ENCODE assay signal across 1 cellular context in the genomic region with DNA sequence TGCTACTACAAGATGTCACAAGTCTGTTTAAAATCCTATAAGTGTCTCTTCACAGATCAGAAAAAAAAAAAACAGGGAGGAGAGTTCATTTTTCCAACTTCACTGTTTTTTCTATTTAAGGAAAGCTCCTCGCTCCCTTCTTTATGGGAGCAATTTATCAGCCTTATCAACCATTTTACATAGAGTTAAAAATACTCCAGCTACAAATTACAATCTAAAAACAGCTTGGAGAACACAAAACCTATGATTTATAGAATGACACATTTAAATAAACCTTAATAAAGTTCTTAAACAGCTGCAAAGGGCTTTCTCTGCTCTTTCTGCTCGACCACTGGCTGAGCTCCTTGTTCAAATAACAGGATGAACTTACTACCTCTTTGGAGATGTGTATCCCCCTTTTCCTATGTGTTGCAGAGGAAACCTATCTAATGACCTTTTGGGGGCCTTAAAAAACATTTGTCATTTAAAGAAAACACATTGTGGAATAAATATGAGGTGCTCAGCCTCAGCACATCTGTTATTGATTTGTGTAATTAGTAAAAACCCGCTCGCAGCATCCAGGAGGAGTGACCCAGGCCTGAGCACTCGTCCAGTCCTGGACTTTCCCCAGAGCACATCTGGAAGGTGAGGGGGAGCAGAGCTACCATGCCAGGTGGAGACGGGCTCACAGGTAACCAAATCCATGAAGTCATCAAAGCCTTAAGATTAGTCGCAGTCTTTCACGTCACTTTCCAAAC.
TF ChIP-seq lines count a peak whose summit lies in the region.

No MANE protein-coding gene starts in this region.

TF ChIP-seq in IMR-90, 13 proteins besides CTCF, POLR2A, EP300 and RAD21:
- TF ChIP-seq, protein P1, sequence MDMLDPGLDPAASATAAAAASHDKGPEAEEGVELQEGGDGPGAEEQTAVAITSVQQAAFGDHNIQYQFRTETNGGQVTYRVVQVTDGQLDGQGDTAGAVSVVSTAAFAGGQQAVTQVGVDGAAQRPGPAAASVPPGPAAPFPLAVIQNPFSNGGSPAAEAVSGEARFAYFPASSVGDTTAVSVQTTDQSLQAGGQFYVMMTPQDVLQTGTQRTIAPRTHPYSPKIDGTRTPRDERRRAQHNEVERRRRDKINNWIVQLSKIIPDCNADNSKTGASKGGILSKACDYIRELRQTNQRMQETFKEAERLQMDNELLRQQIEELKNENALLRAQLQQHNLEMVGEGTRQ (IDR thresholded peaks at IDR 0.05; ENCODE audit: low read depth, low read length) = no peak
- TF ChIP-seq SMC3 (IDR thresholded peaks at IDR 0.05; ENCODE audit: low read depth, low read length) = no peak
- TF ChIP-seq MXI1 (IDR thresholded peaks at IDR 0.05; ENCODE audit: borderline replicate concordance, low read depth, low read length) = no peak
- no peak for TF ChIP-seq RCOR1 (IDR thresholded peaks at IDR 0.05; ENCODE audit: insufficient replicate concordance, low read length)
- TF ChIP-seq MAFK (IDR thresholded peaks at IDR 0.05; ENCODE audit: low read depth, low read length) = no peak
- no peak for TF ChIP-seq CHD1 (IDR thresholded peaks at IDR 0.05; ENCODE audit: low read depth, low read length)
- no peak for TF ChIP-seq MAZ (IDR thresholded peaks at IDR 0.05; ENCODE audit: borderline replicate concordance, low read depth, low read length)
- TF ChIP-seq, protein P2, sequence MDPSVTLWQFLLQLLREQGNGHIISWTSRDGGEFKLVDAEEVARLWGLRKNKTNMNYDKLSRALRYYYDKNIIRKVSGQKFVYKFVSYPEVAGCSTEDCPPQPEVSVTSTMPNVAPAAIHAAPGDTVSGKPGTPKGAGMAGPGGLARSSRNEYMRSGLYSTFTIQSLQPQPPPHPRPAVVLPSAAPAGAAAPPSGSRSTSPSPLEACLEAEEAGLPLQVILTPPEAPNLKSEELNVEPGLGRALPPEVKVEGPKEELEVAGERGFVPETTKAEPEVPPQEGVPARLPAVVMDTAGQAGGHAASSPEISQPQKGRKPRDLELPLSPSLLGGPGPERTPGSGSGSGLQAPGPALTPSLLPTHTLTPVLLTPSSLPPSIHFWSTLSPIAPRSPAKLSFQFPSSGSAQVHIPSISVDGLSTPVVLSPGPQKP (IDR thresholded peaks at IDR 0.05; ENCODE audit: borderline replicate concordance, low read depth, low read length) = no peak
- TF ChIP-seq BHLHE40 (IDR thresholded peaks at IDR 0.05; ENCODE audit: low read depth, low read length) = no peak
- TF ChIP-seq NFE2L2 (IDR thresholded peaks at IDR 0.05; ENCODE audit: low read depth, low read length) = no peak
